1 cellular context compared by ENCODE assay signal in the genomic region with DNA sequence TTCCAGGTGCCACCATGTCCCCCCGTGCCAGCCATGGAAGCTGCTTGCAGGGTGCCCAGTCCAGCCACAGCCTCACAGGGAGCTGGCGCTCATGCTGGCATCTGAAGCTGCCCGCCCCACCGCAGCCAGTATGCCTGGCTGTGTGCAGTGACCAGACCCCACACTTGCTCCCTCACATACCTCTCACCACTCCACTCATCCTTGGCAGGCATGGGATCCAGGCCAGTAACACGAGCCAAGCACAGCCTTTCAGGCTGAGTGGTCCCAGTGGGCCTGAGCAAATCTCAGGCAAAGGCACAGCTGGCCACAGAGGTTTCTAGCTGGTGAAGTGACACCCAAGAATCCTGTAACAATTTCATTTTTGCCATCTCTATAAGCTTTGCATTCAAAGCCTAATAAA.
TF ChIP-seq lines count a peak whose summit lies in the region.

No MANE protein-coding gene starts in this region.

TF ChIP-seq in H1, 55 proteins besides CTCF, POLR2A, EP300 and RAD21 (continued from another document):
- TF ChIP-seq, protein P1, sequence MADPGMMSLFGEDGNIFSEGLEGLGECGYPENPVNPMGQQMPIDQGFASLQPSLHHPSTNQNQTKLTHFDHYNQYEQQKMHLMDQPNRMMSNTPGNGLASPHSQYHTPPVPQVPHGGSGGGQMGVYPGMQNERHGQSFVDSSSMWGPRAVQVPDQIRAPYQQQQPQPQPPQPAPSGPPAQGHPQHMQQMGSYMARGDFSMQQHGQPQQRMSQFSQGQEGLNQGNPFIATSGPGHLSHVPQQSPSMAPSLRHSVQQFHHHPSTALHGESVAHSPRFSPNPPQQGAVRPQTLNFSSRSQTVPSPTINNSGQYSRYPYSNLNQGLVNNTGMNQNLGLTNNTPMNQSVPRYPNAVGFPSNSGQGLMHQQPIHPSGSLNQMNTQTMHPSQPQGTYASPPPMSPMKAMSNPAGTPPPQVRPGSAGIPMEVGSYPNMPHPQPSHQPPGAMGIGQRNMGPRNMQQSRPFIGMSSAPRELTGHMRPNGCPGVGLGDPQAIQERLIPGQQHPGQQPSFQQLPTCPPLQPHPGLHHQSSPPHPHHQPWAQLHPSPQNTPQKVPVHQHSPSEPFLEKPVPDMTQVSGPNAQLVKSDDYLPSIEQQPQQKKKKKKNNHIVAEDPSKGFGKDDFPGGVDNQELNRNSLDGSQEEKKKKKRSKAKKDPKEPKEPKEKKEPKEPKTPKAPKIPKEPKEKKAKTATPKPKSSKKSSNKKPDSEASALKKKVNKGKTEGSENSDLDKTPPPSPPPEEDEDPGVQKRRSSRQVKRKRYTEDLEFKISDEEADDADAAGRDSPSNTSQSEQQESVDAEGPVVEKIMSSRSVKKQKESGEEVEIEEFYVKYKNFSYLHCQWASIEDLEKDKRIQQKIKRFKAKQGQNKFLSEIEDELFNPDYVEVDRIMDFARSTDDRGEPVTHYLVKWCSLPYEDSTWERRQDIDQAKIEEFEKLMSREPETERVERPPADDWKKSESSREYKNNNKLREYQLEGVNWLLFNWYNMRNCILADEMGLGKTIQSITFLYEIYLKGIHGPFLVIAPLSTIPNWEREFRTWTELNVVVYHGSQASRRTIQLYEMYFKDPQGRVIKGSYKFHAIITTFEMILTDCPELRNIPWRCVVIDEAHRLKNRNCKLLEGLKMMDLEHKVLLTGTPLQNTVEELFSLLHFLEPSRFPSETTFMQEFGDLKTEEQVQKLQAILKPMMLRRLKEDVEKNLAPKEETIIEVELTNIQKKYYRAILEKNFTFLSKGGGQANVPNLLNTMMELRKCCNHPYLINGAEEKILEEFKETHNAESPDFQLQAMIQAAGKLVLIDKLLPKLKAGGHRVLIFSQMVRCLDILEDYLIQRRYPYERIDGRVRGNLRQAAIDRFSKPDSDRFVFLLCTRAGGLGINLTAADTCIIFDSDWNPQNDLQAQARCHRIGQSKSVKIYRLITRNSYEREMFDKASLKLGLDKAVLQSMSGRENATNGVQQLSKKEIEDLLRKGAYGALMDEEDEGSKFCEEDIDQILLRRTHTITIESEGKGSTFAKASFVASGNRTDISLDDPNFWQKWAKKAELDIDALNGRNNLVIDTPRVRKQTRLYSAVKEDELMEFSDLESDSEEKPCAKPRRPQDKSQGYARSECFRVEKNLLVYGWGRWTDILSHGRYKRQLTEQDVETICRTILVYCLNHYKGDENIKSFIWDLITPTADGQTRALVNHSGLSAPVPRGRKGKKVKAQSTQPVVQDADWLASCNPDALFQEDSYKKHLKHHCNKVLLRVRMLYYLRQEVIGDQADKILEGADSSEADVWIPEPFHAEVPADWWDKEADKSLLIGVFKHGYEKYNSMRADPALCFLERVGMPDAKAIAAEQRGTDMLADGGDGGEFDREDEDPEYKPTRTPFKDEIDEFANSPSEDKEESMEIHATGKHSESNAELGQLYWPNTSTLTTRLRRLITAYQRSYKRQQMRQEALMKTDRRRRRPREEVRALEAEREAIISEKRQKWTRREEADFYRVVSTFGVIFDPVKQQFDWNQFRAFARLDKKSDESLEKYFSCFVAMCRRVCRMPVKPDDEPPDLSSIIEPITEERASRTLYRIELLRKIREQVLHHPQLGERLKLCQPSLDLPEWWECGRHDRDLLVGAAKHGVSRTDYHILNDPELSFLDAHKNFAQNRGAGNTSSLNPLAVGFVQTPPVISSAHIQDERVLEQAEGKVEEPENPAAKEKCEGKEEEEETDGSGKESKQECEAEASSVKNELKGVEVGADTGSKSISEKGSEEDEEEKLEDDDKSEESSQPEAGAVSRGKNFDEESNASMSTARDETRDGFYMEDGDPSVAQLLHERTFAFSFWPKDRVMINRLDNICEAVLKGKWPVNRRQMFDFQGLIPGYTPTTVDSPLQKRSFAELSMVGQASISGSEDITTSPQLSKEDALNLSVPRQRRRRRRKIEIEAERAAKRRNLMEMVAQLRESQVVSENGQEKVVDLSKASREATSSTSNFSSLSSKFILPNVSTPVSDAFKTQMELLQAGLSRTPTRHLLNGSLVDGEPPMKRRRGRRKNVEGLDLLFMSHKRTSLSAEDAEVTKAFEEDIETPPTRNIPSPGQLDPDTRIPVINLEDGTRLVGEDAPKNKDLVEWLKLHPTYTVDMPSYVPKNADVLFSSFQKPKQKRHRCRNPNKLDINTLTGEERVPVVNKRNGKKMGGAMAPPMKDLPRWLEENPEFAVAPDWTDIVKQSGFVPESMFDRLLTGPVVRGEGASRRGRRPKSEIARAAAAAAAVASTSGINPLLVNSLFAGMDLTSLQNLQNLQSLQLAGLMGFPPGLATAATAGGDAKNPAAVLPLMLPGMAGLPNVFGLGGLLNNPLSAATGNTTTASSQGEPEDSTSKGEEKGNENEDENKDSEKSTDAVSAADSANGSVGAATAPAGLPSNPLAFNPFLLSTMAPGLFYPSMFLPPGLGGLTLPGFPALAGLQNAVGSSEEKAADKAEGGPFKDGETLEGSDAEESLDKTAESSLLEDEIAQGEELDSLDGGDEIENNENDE (IDR thresholded peaks at IDR 0.05; ENCODE audit: insufficient replicate concordance, low read length), result no peak
- TF ChIP-seq SIN3A (conservative IDR thresholded peaks at IDR 0.05 in 1 of 2, IDR thresholded peaks at IDR 0.05 in 1 of 2; ENCODE audit: low read depth in 1 of 2, low read length in 2 of 2), result no peak
- no peak for TF ChIP-seq CTBP2 (IDR thresholded peaks at IDR 0.05; ENCODE audit: borderline replicate concordance, insufficient read depth, insufficient read length, low read length)
